In the genomic region with DNA sequence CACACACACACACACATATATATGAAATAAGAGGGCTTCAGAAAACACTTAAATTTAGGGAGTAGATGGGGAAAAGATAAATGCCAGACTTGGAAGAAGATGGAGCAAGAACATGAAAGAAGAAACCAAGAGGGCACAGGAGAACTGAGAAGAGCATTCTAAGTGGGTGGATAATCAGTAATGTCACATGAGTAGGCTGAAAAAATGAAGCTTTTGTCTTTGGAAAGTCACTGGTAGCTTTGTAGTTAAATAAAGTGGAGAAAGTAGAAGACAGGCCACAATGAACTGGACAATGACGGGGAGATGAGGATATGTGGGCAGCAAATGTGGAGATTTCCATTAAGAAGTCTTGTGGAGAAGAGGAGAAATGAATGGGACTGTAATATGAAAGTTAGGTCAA, we compare ENCODE assay signal across 1 cellular context.
TF ChIP-seq lines count a peak whose summit lies in the region.

No MANE protein-coding gene starts in this region.

TF ChIP-seq in GM12878, 131 proteins besides CTCF, POLR2A, EP300 and RAD21:
- no peak for TF ChIP-seq PBX3 (IDR thresholded peaks at IDR 0.05; ENCODE audit: insufficient replicate concordance, low read depth, low read length)
- no peak for TF ChIP-seq GATAD2B (conservative IDR thresholded peaks at IDR 0.05; ENCODE audit: low read depth)
- no peak for TF ChIP-seq RFX5 (IDR thresholded peaks at IDR 0.05; ENCODE audit: low read depth, low read length)
- TF ChIP-seq CHD4 (IDR thresholded peaks at IDR 0.05): no peak
- TF ChIP-seq ZBTB40 (IDR thresholded peaks at IDR 0.05; ENCODE audit: borderline replicate concordance): no peak
- TF ChIP-seq EZH2 (IDR thresholded peaks at IDR 0.05; ENCODE audit: borderline replicate concordance, control insufficient read depth, low read depth, low read length): no peak
- no peak for TF ChIP-seq HCFC1 (IDR thresholded peaks at IDR 0.05; ENCODE audit: low read length)
- TF ChIP-seq TAF1 (IDR thresholded peaks at IDR 0.05; ENCODE audit: borderline replicate concordance, low read depth, low read length): no peak
